17 cellular contexts compared by ENCODE assay signal in genomic region chr9:91378695-91379127, GRCh38. TPM values are rescaled to one million over a fixed set of nuclear protein-coding genes. Genes with fewer than 3 reads are reported as not detected.
DNase-seq lines count a peak whose midpoint lies in the region; ATAC-seq, FAIRE-seq and TF ChIP-seq lines count a peak whose summit lies in the region.
"Had no signal": no experiment of that assay in that cellular context is flagged by ENCODE, and none has a peak within 500 bp of the region (broad histone marks: within the 10 kb centered on the region; RNA-seq: fewer than 3 reads in every experiment).

No MANE protein-coding gene starts in this region.

- no peaks in the 10 kb centered on the region for H3K27me3 Mint-ChIP-seq in natural killer cell treated with Interleukin-12 subunit alpha and Interleukin-12 subunit beta and Interleukin-15 and Interleukin-18, amount 100 ng/mL, for 72 hours
- H3K27me3 Mint-ChIP-seq in natural killer cell (ENCODE audit: low read depth in 2 of 2): no peaks in the 10 kb centered on the region
- H3K27me3 Mint-ChIP-seq in activated CD4-positive, alpha-beta memory T cell treated with anti-CD3 and anti-CD28 coated beads for 36 hours: peaks cover 10% of the 10 kb centered on the region

- H3K9ac ChIP-seq in K562 (ENCODE audit: insufficient read depth in 1 of 2, low read depth in 2 of 2, low read length in 2 of 2): no peak overlapping the region

- H3K27ac ChIP-seq in K562 (ENCODE audit: extremely low read depth, low read depth, low read length): no peak overlapping the region
- no peak overlapping the region for H3K27ac ChIP-seq in aorta (ENCODE audit: low read depth in 1 of 2, low read length in 2 of 2)
- H3K27ac ChIP-seq: A549, breast epithelium, heart right ventricle had no signal

- POLR2A ChIA-PET in K562 (lab: Yijun Ruan, JAX): no interaction called here
- POLR2A ChIA-PET in activated CD4-positive, alpha-beta memory T cell treated with anti-CD3 and anti-CD28 coated beads for 36 hours (lab: Charles Lee): no interaction called here

- no peak overlapping the region for H2AFZ ChIP-seq in K562 (ENCODE audit: low read depth, low read length)

- no TSS peak for BruUV-seq in K562 (replicated peaks; lab: Mats Ljungman, UMichigan)

- peak overlapping the region; percentile 37 to 40 for H3K27ac Mint-ChIP-seq in natural killer cell treated with Interleukin-12 subunit alpha and Interleukin-12 subunit beta and Interleukin-15 and Interleukin-18, amount 100 ng/mL, for 72 hours
- no peak overlapping the region for H3K27ac Mint-ChIP-seq in natural killer cell
- H3K27ac Mint-ChIP-seq in activated CD4-positive, alpha-beta memory T cell treated with anti-CD3 and anti-CD28 coated beads for 36 hours: no peak overlapping the region
- H3K27ac Mint-ChIP-seq: activated CD8-positive, alpha-beta memory T cell treated with anti-CD3 and anti-CD28 coated beads, Interleukin-2, amount 10 ng/mL, durations not matched to agents 7 days and 5 days; stimulated activated effector memory CD8-positive, alpha-beta T cell treated with anti-CD3 and anti-CD28 coated beads, Interleukin-12 subunit alpha, Interleukin-12 subunit beta, amount 100 ng/mL, for 72 hours had no signal

- peaks cover 6% of the 10 kb centered on the region for H3K36me3 Mint-ChIP-seq in natural killer cell treated with Interleukin-12 subunit alpha and Interleukin-12 subunit beta and Interleukin-15 and Interleukin-18, amount 100 ng/mL, for 72 hours
- no peaks in the 10 kb centered on the region for H3K36me3 Mint-ChIP-seq in natural killer cell
- no peaks in the 10 kb centered on the region for H3K36me3 Mint-ChIP-seq in activated CD4-positive, alpha-beta memory T cell treated with anti-CD3 and anti-CD28 coated beads for 36 hours
- H3K36me3 Mint-ChIP-seq: stimulated activated effector memory CD8-positive, alpha-beta T cell treated with anti-CD3 and anti-CD28 coated beads, Interleukin-12 subunit alpha, Interleukin-12 subunit beta, amount 100 ng/mL, for 72 hours had no signal

- peaks cover 3% of the 10 kb centered on the region for H3K9me3 Mint-ChIP-seq in natural killer cell treated with Interleukin-12 subunit alpha and Interleukin-12 subunit beta and Interleukin-15 and Interleukin-18, amount 100 ng/mL, for 72 hours
- H3K9me3 Mint-ChIP-seq in natural killer cell: no peaks in the 10 kb centered on the region
- H3K9me3 Mint-ChIP-seq in activated CD4-positive, alpha-beta memory T cell treated with anti-CD3 and anti-CD28 coated beads for 36 hours: peaks cover 4% of the 10 kb centered on the region

- H3K36me3 ChIP-seq in K562 (ENCODE audit: control insufficient read depth, insufficient read depth, low read length) (no peaks in the 10 kb centered on the region), aorta (ENCODE audit: control insufficient read depth in 1 of 2, insufficient read depth in 2 of 2, low read length in 1 of 2) (no peaks in the 10 kb centered on the region)
- H3K36me3 ChIP-seq: breast epithelium, heart right ventricle, upper lobe of left lung had no signal

- ATAC-seq in natural killer cell treated with Interleukin-12 subunit alpha and Interleukin-12 subunit beta and Interleukin-15 and Interleukin-18, amount 100 ng/mL, for 72 hours: no peak
- no peak for ATAC-seq in natural killer cell
- no peak for ATAC-seq in K562
- peak; percentile 66 for ATAC-seq in aorta (ENCODE audit: low FRiP score)
- no peak for ATAC-seq in GM18520 (IDR thresholded peaks at IDR 0.05; ENCODE audit: unreplicated experiment)
- ATAC-seq: A549; activated CD8-positive, alpha-beta memory T cell treated with anti-CD3 and anti-CD28 coated beads, Interleukin-2, amount 10 ng/mL, durations not matched to agents 7 days and 5 days; heart right ventricle; stimulated activated effector memory CD8-positive, alpha-beta T cell treated with anti-CD3 and anti-CD28 coated beads, Interleukin-12 subunit alpha, Interleukin-12 subunit beta, amount 100 ng/mL, for 72 hours had no signal

- no peak for TF ChIP-seq POLR2A in K562 (conservative IDR thresholded peaks at IDR 0.05)

- H3K27me3 ChIP-seq in K562 (ENCODE audit: control insufficient read depth in 2 of 2, insufficient read depth in 2 of 2, low read length in 2 of 2) (0 out of 5 replicates have a peak, but pooled peaks cover 0 to 2% of the 10 kb centered on the region in 2 experiments), aorta (ENCODE audit: control insufficient read depth in 1 of 2, insufficient read depth in 2 of 2, low read length in 1 of 2) (no peaks in the 10 kb centered on the region)
- H3K27me3 ChIP-seq: breast epithelium, heart right ventricle, upper lobe of left lung had no signal

- no peaks in the 10 kb centered on the region for H3K79me2 ChIP-seq in K562 (ENCODE audit: control insufficient read depth, insufficient read depth, low read length)

- DNase-seq in natural killer cell treated with Interleukin-12 subunit alpha and Interleukin-12 subunit beta and Interleukin-15 and Interleukin-18, amount 100 ng/mL, for 72 hours (ENCODE audit: low spot score): no peak
- DNase-seq in natural killer cell: no peak
- DNase-seq in K562 (ENCODE audit: extremely low read depth in 1 of 4, low spot score in 3 of 4): no peak
- peak; percentile 80 for DNase-seq in glomerular endothelial cell (ENCODE audit: extremely low read depth, low read depth, low spot score)
- DNase-seq in aorta: no peak
- DNase-seq in putamen (ENCODE audit: low spot score): no peak
- DNase-seq in activated CD4-positive, alpha-beta memory T cell treated with anti-CD3 and anti-CD28 coated beads for 36 hours: no peak
- DNase-seq: activated CD8-positive, alpha-beta memory T cell treated with anti-CD3 and anti-CD28 coated beads, Interleukin-2, amount 10 ng/mL, durations not matched to agents 7 days and 5 days; heart right ventricle; kidney; NCI-H1105; NK-92 treated with Interleukin-12 subunit alpha and Interleukin-12 subunit beta, amount 100 ng/mL, for 24 hours; upper lobe of left lung had no signal

- H3K4me1 ChIP-seq in K562 (replicated peaks in 1 of 2; ENCODE audit: control insufficient read depth in 2 of 2, insufficient read depth in 2 of 2, low read length in 2 of 2) (no peaks in the 10 kb centered on the region), aorta (ENCODE audit: control insufficient read depth in 1 of 2, insufficient read depth in 2 of 2, low read length in 2 of 2) (no peaks in the 10 kb centered on the region)
- H3K4me1 ChIP-seq: A549, breast epithelium had no signal

- 27% methylated on average over 2 of the region's 2 CpGs for WGBS in K562 (ENCODE audit: insufficient coverage, low coverage, missing lambda C conversion rate)
- 81 to 82% methylated on average over 2 of the region's 2 CpGs for WGBS in aorta, 2 donors

- in situ Hi-C loops in K562 (cut with MboI): no loop called here

- H3K4me3 ChIP-seq in K562 (no peak overlapping the region), aorta (ENCODE audit: low read length in 2 of 2) (no peak overlapping the region)
- H3K4me3 ChIP-seq: A549, breast epithelium, heart right ventricle, upper lobe of left lung had no signal

- H3K9me1 ChIP-seq in K562 (ENCODE audit: control insufficient read depth, insufficient read depth, low read length): no peaks in the 10 kb centered on the region

- TF ChIP-seq EP300 in K562 (IDR thresholded peaks at IDR 0.05; ENCODE audit: low read length): no peak

- intact Hi-C loops in natural killer cell (cut with micrococcal nuclease) (loop anchor here (5.0 kb wide), 1 partner anchor 39 kb away; no protein-coding TSS in a partner anchor), K562 (cut with micrococcal nuclease) (no loop called here), aorta (cut with DNase I) (no loop called here)
- intact Hi-C loops in activated CD4-positive, alpha-beta memory T cell treated with anti-CD3 and anti-CD28 coated beads for 36 hours (cut with micrococcal nuclease): no loop called here

- CTCF ChIA-PET in K562 (lab: Yijun Ruan, JAX; ENCODE audit: low intra/inter-chr PET ratio): no interaction called here
- CTCF ChIA-PET in activated CD4-positive, alpha-beta memory T cell treated with anti-CD3 and anti-CD28 coated beads for 36 hours (lab: Charles Lee): interaction anchor here (0.8 kb wide), 1 partner anchor 54 kb away, joined by 3 read pairs; no protein-coding TSS in a partner anchor

- no peak for FAIRE-seq in K562 (lab: Jason Lieb, UNC)
- FAIRE-seq: A549, kidney had no signal

- H3K4me3 Mint-ChIP-seq in natural killer cell treated with Interleukin-12 subunit alpha and Interleukin-12 subunit beta and Interleukin-15 and Interleukin-18, amount 100 ng/mL, for 72 hours: no peak overlapping the region
- H3K4me3 Mint-ChIP-seq in natural killer cell: no peak overlapping the region
- no peak overlapping the region for H3K4me3 Mint-ChIP-seq in activated CD4-positive, alpha-beta memory T cell treated with anti-CD3 and anti-CD28 coated beads for 36 hours
- H3K4me3 Mint-ChIP-seq: activated CD8-positive, alpha-beta memory T cell treated with anti-CD3 and anti-CD28 coated beads, Interleukin-2, amount 10 ng/mL, durations not matched to agents 7 days and 5 days; stimulated activated effector memory CD8-positive, alpha-beta T cell treated with anti-CD3 and anti-CD28 coated beads, Interleukin-12 subunit alpha, Interleukin-12 subunit beta, amount 100 ng/mL, for 72 hours had no signal

- no peaks in the 10 kb centered on the region for H3K9me3 ChIP-seq in K562 (replicated peaks; ENCODE audit: control insufficient read depth, insufficient read depth, low read depth, low read length)
- no peaks in the 10 kb centered on the region for H3K9me3 ChIP-seq in aorta (ENCODE audit: control insufficient read depth, low read length)
- H3K9me3 ChIP-seq: A549, breast epithelium, heart right ventricle, upper lobe of left lung had no signal

- TF ChIP-seq CTCF in natural killer cell (IDR thresholded peaks at IDR 0.05) (no peak), K562 (IDR thresholded peaks at IDR 0.05 in 2 of 3, conservative IDR thresholded peaks at IDR 0.05 in 1 of 3; ENCODE audit: insufficient read depth in 2 of 3, low read depth in 1 of 3, low read length in 3 of 3) (no peak)

- H3K4me1 Mint-ChIP-seq in natural killer cell treated with Interleukin-12 subunit alpha and Interleukin-12 subunit beta and Interleukin-15 and Interleukin-18, amount 100 ng/mL, for 72 hours (ENCODE audit: low read depth in 2 of 2): peaks cover 32 to 45% of the 10 kb centered on the region in 2 donors
- peaks cover 18 to 19% of the 10 kb centered on the region in 2 donors for H3K4me1 Mint-ChIP-seq in natural killer cell
- peaks cover 4% of the 10 kb centered on the region for H3K4me1 Mint-ChIP-seq in activated CD4-positive, alpha-beta memory T cell treated with anti-CD3 and anti-CD28 coated beads for 36 hours (ENCODE audit: low read depth)

- no peaks in the 10 kb centered on the region for H4K20me1 ChIP-seq in K562 (replicated peaks; ENCODE audit: control insufficient read depth, insufficient read depth, low read length)

- H3K4me2 ChIP-seq in K562 (ENCODE audit: insufficient read depth, low read length): no peak overlapping the region
- H3K4me2 ChIP-seq: A549 had no signal

- TF ChIP-seq RAD21 in K562 (CRISPR knock-in tag; conservative IDR thresholded peaks at IDR 0.05 in 1 of 2, IDR thresholded peaks at IDR 0.05 in 1 of 2): no peak

RNA-seq across cellular contexts. Expression of gene AUH, which starts 17.0 kb away (rescaled TPM):
- total RNA-seq in natural killer cell treated with Interleukin-12 subunit alpha and Interleukin-12 subunit beta and Interleukin-15 and Interleukin-18, amount 100 ng/mL, for 72 hours: 10 to 100 TPM; 19.4 to 25.2 TPM
- total RNA-seq in natural killer cell (10 to 100 TPM; 26.7 to 36.6 (median 34.9) TPM), K562 (2014; rRNA removed) (29.0 and 32.8 TPM in 2 replicates), K562 (2014; rRNA removed; fragmentation: Illumina TruSeq; extraction: Trizol) (11.1 and 12.4 TPM in 2 replicates), K562 (2015; rRNA removed; fragmentation: Illumina TruSeq; extraction: Trizol) (9.4 and 10.1 TPM in 2 replicates), K562 (2021) (12.7 and 13.5 TPM in 2 replicates), glomerular endothelial cell (7.4 and 10.2 TPM in 2 replicates), aorta (10 to 100 TPM; 13.7 to 25.7 TPM)
- total RNA-seq in K562 (2011; cell fraction: chromatin; rRNA removed; ENCODE audit: low replicate concordance): 16.8 and 53.1 TPM in 2 replicates
- 7.8 and 11.6 TPM in 2 replicates for total RNA-seq in K562 (2011; cell fraction: nucleolus; rRNA removed)
- total RNA-seq in K562 (2011; cell fraction: nucleoplasm; rRNA removed): 18.8 and 30.1 TPM in 2 replicates
- polyA plus RNA-seq in K562 (2011; rRNA removed) (6.3 and 6.9 TPM in 2 replicates), K562 (2014; fragmentation: Illumina TruSeq; extraction: Trizol) (6.1 and 6.3 TPM in 2 replicates), K562 (2014; fragmentation: Nextera tagmentation; extraction: Ambion mirVana) (1 to 10 TPM; 3.4 to 4.5 TPM), K562 (2014; rRNA removed) (16.3 and 16.8 TPM in 2 replicates), aorta (10 to 100 TPM; 12.4 to 15.2 TPM)
- polyA plus RNA-seq in K562 (2011; cell fraction: cytosol; rRNA removed): 2.6 and 3.3 TPM in 2 replicates
- 10.3 and 13.3 TPM in 2 replicates for polyA plus RNA-seq in K562 (2011; cell fraction: nucleus; rRNA removed)
- 6.8 and 9.1 TPM in 2 replicates for polyA plus RNA-seq in K562 (2012)
- polyA minus RNA-seq in K562 (2011; rRNA and poly(A)+ RNA removed): 11.6 and 12.7 TPM in 2 replicates
- polyA minus RNA-seq in K562 (2011; cell fraction: cytosol; rRNA and poly(A)+ RNA removed): 2.7 and 3.0 TPM in 2 replicates
- 22.3 and 25.0 TPM in 2 replicates for polyA minus RNA-seq in K562 (2011; cell fraction: nucleus; rRNA and poly(A)+ RNA removed)
- 10 to 100 TPM; 38.8 to 40.9 TPM for total RNA-seq in activated CD4-positive, alpha-beta memory T cell treated with anti-CD3 and anti-CD28 coated beads for 36 hours

RNA-seq across cellular contexts. Expression of gene NFIL3, which starts 44.9 kb away (rescaled TPM):
- total RNA-seq in natural killer cell treated with Interleukin-12 subunit alpha and Interleukin-12 subunit beta and Interleukin-15 and Interleukin-18, amount 100 ng/mL, for 72 hours: 10 to 100 TPM; 28.7 to 79.7 TPM
- total RNA-seq in natural killer cell (10 to 100 TPM; 94.6 to 98.0 (median 97.0) TPM), K562 (2014; rRNA removed) (4.2 and 4.3 TPM in 2 replicates), K562 (2014; rRNA removed; fragmentation: Illumina TruSeq; extraction: Trizol) (12.3 and 12.4 TPM in 2 replicates), K562 (2015; rRNA removed; fragmentation: Illumina TruSeq; extraction: Trizol) (9.4 and 9.7 TPM in 2 replicates), K562 (2021) (11.9 and 13.8 TPM in 2 replicates), glomerular endothelial cell (8.6 and 10.8 TPM in 2 replicates), aorta (10 to 100 TPM; 27.9 to 54.8 TPM)
- total RNA-seq in K562 (2011; cell fraction: chromatin; rRNA removed; ENCODE audit: low replicate concordance): 4.2 and 15.9 TPM in 2 replicates
- total RNA-seq in K562 (2011; cell fraction: nucleolus; rRNA removed): 3.5 and 3.9 TPM in 2 replicates
- total RNA-seq in K562 (2011; cell fraction: nucleoplasm; rRNA removed): 6.5 and 7.1 TPM in 2 replicates
- polyA plus RNA-seq in K562 (2011; rRNA removed) (9.3 and 10.3 TPM in 2 replicates), K562 (2014; fragmentation: Illumina TruSeq; extraction: Trizol) (14.2 and 16.1 TPM in 2 replicates), K562 (2014; fragmentation: Nextera tagmentation; extraction: Ambion mirVana) (1 to 10 TPM; 3.2 to 3.8 TPM), K562 (2014; rRNA removed) (7.1 and 7.4 TPM in 2 replicates), aorta (10 to 100 TPM; 13.6 to 15.1 TPM)
- polyA plus RNA-seq in K562 (2011; cell fraction: cytosol; rRNA removed): 2.5 and 7.6 TPM in 2 replicates
- polyA plus RNA-seq in K562 (2011; cell fraction: nucleus; rRNA removed): 4.4 and 11.7 TPM in 2 replicates
- 12.4 and 24.6 TPM in 2 replicates for polyA plus RNA-seq in K562 (2012)
- 7.6 and 11.7 TPM in 2 replicates for polyA minus RNA-seq in K562 (2011; rRNA and poly(A)+ RNA removed)
- polyA minus RNA-seq in K562 (2011; cell fraction: cytosol; rRNA and poly(A)+ RNA removed): 5.7 and 6.4 TPM in 2 replicates
- polyA minus RNA-seq in K562 (2011; cell fraction: nucleus; rRNA and poly(A)+ RNA removed): 1.9 and 7.8 TPM in 2 replicates
- 100 to 1,000 TPM; 102 to 104 TPM for total RNA-seq in activated CD4-positive, alpha-beta memory T cell treated with anti-CD3 and anti-CD28 coated beads for 36 hours

Comparison
In these comparisons a context has a peak if more than half of its experiments do, and no peak if none do; other contexts are left out.
1. H3K27ac Mint-ChIP-seq: peak in natural killer cell treated with Interleukin-12 subunit alpha and Interleukin-12 subunit beta and Interleukin-15 and Interleukin-18, amount 100 ng/mL, for 72 hours (2 of 2); none in natural killer cell (0 of 2) and activated CD4-positive, alpha-beta memory T cell treated with anti-CD3 and anti-CD28 coated beads for 36 hours (single experiment).